ENCODE assay signal across 8 cellular contexts in the genomic region with DNA sequence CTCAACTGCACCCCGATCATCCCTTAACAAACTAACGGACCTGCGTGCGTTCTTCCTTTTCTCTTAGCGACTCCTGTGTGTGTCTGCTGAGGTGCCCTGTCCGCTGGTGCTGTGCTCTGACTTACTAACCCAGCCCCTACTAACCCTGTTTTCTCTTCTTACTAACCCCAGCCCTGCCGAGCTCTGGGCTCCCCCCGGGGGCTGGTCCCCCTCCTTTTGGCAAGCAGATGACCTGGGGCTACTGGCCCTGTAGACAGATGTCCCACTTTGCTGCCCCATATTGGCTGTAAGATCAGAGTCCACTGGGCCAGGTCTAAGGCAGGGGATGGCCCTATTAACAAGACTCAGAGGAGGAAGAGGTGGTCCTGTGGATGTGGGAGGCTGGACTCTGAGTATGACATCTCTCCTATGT. TPM values are rescaled to one million over a fixed set of nuclear protein-coding genes. Genes with fewer than 3 reads are reported as not detected.
A peak's percentile ranks its signal among the peaks of the same experiment; 100 is the strongest.
DNase-seq lines count a peak whose midpoint lies in the region; ATAC-seq and TF ChIP-seq lines count a peak whose summit lies in the region.

No MANE protein-coding gene starts in this region.

- peak overlapping the region; percentile 68 for H3K18ac ChIP-seq in neuronal stem cell (ENCODE audit: low read length)

- H2BK12ac ChIP-seq in neuronal stem cell (ENCODE audit: low read length): no peak overlapping the region

- no peaks in the 10 kb centered on the region for H4K20me1 ChIP-seq in OCI-LY3 (ENCODE audit: insufficient read depth, low read length)

- H2BK5ac ChIP-seq in neuronal stem cell (ENCODE audit: low read length): no peak overlapping the region

- TF ChIP-seq CTCF in AG10803 (conservative IDR thresholded peaks at IDR 0.05; ENCODE audit: low read length) (no peak), OCI-LY3 (IDR thresholded peaks at IDR 0.05; ENCODE audit: low read depth, low read length) (no peak)

- H3K4me2 ChIP-seq in OCI-LY3 (ENCODE audit: low read length): peak overlapping the region; percentile 91
- H3K4me2 ChIP-seq in neuronal stem cell (ENCODE audit: insufficient read depth, low read length, poor library complexity, severe bottlenecking): peak overlapping the region; percentile 41

- no peak overlapping the region for H3K4ac ChIP-seq in neuronal stem cell (ENCODE audit: low read length)

- no peak for DNase-seq in AG10803 (ENCODE audit: low read depth)
- no peak for DNase-seq in neuronal stem cell (ENCODE audit: low spot score)
- DNase-seq in hepatic stellate cell (ENCODE audit: low spot score): no peak
- no peak for DNase-seq in 8988T

- H3K27me3 ChIP-seq in OCI-LY3 (ENCODE audit: low read depth, low read length) (no peaks in the 10 kb centered on the region), ectodermal cell (ENCODE audit: control insufficient read depth, insufficient read depth, low read length, poor library complexity, severe bottlenecking) (no peaks in the 10 kb centered on the region), neuronal stem cell (ENCODE audit: control insufficient read depth in 3 of 3, insufficient read depth in 3 of 3, low read depth in 1 of 3, low read length in 3 of 3) (no peaks in the 10 kb centered on the region)

- H3K9me3 ChIP-seq in OCI-LY3 (ENCODE audit: insufficient read depth, low read length) (no peaks in the 10 kb centered on the region), ectodermal cell (ENCODE audit: control insufficient read depth, low read length) (no peaks in the 10 kb centered on the region), neuronal stem cell (replicated peaks in 1 of 2; ENCODE audit: control insufficient read depth in 2 of 2, insufficient read depth in 1 of 2, low read depth in 1 of 2, low read length in 2 of 2) (no peaks in the 10 kb centered on the region)

- 89 to 92% methylated on average over 8 of the region's 8 CpGs for whole genome bisulfite sequencing in ectodermal cell, 2 experiments
- WGBS in neuronal stem cell (ENCODE audit: extremely low coverage in 2 of 2, insufficient read length in 2 of 2, insufficient replicate concordance in 1 of 2), 2 donors: no CpG with 5 or more reads among the region's 8 CpGs

- H3K9ac ChIP-seq in OCI-LY3 (ENCODE audit: low read length) (peak overlapping the region; percentile 97; the same call in 1 of the 2 replicates), neuronal stem cell (ENCODE audit: low read depth, low read length, poor library complexity) (no peak overlapping the region)

- H3K4me3 ChIP-seq in AG10803 (ENCODE audit: low read length) (peak overlapping the region; percentile 96), OCI-LY3 (ENCODE audit: low read length) (peak overlapping the region; percentile 94), ectodermal cell (ENCODE audit: insufficient read depth, low read depth, low read length) (peak overlapping the region; percentile 13), neuronal stem cell (ENCODE audit: low read length in 2 of 2) (peak overlapping the region in 1 of 2 donors; percentile 68)

- peaks cover 30% of the 10 kb centered on the region for H3K79me2 ChIP-seq in OCI-LY3 (ENCODE audit: low read length)

- H3K36me3 ChIP-seq in OCI-LY3 (replicated peaks; ENCODE audit: low read depth, low read length): no peaks in the 10 kb centered on the region
- H3K36me3 ChIP-seq in ectodermal cell (ENCODE audit: control insufficient read depth, insufficient read depth, low read length): peaks cover 2% of the 10 kb centered on the region
- H3K36me3 ChIP-seq in neuronal stem cell (replicated peaks in 1 of 2; ENCODE audit: control insufficient read depth in 2 of 2, insufficient read depth in 2 of 2, low read length in 2 of 2): peaks cover 14 to 44% of the 10 kb centered on the region in 2 donors

- H3K27ac ChIP-seq in OCI-LY3 (ENCODE audit: low read length) (peak overlapping the region; percentile 93), ectodermal cell (ENCODE audit: insufficient read depth, low read depth, low read length, poor library complexity, severe bottlenecking) (peak overlapping the region; percentile 88), neuronal stem cell (replicated peaks; ENCODE audit: low read length) (peak overlapping the region; percentile 95)

- H4K91ac ChIP-seq in neuronal stem cell (ENCODE audit: low read depth, low read length, poor library complexity): peak overlapping the region; percentile 10

- ATAC-seq in GM21526 (IDR thresholded peaks at IDR 0.05; ENCODE audit: low FRiP score, unreplicated experiment) (peak; percentile 18), HG02970 (IDR thresholded peaks at IDR 0.05; ENCODE audit: low FRiP score, unreplicated experiment) (no peak)

- peaks cover 38% of the 10 kb centered on the region for H3K4me1 ChIP-seq in OCI-LY3 (ENCODE audit: low read length)
- peaks cover 27% of the 10 kb centered on the region for H3K4me1 ChIP-seq in ectodermal cell (ENCODE audit: control insufficient read depth, insufficient read depth, low read length)
- H3K4me1 ChIP-seq in neuronal stem cell (ENCODE audit: control insufficient read depth in 2 of 2, insufficient read depth in 1 of 2, low read depth in 1 of 2, low read length in 2 of 2): peaks cover 16 to 27% of the 10 kb centered on the region in 2 donors

- peak overlapping the region; percentile 5 for H2BK15ac ChIP-seq in neuronal stem cell (ENCODE audit: low read length)

- H3K79me1 ChIP-seq in neuronal stem cell (ENCODE audit: low read depth, low read length): peaks cover 2% of the 10 kb centered on the region

- no peak overlapping the region for H3K14ac ChIP-seq in neuronal stem cell (ENCODE audit: low read length)

- peak overlapping the region; percentile 30 for H2AK5ac ChIP-seq in neuronal stem cell (ENCODE audit: low read depth, low read length)

- H2BK120ac ChIP-seq in neuronal stem cell (ENCODE audit: low read depth, low read length): no peak overlapping the region

- H3K23ac ChIP-seq in neuronal stem cell (ENCODE audit: low read depth, low read length, poor library complexity): no peak overlapping the region

- H2AFZ ChIP-seq in OCI-LY3 (ENCODE audit: low read depth, low read length) (peak overlapping the region; percentile 93), neuronal stem cell (ENCODE audit: low read length) (peak overlapping the region; percentile 66)

- H4K8ac ChIP-seq in neuronal stem cell (ENCODE audit: low read depth, low read length): no peak overlapping the region

RNA-seq across cellular contexts. Expression of a gene that starts 14.7 kb away (rescaled TPM):
- 178 TPM for polyA plus RNA-seq in ectodermal cell (2013, experiment 1 of 4)
- 300 TPM for polyA plus RNA-seq in ectodermal cell (2013, experiment 2 of 4)
- polyA plus RNA-seq in ectodermal cell (2013, experiment 3 of 4): 132 TPM
- 178 TPM for polyA plus RNA-seq in ectodermal cell (2013, experiment 4 of 4)
- 42.5 TPM for polyA plus RNA-seq in neuronal stem cell (2013, experiment 1 of 2)
- polyA plus RNA-seq in neuronal stem cell (2013, experiment 2 of 2): 40.0 TPM

RNA-seq across cellular contexts. Expression of a gene that starts 50.3 kb away (rescaled TPM):
- 2.8 TPM for polyA plus RNA-seq in ectodermal cell (2013, experiment 1 of 4)
- 2.4 TPM for polyA plus RNA-seq in ectodermal cell (2013, experiment 2 of 4)
- 2.3 TPM for polyA plus RNA-seq in ectodermal cell (2013, experiment 3 of 4)
- polyA plus RNA-seq in ectodermal cell (2013, experiment 4 of 4): 2.4 TPM
- polyA plus RNA-seq in neuronal stem cell (2013, experiment 1 of 2): 1.1 TPM
- polyA plus RNA-seq in neuronal stem cell (2013, experiment 2 of 2): 1.2 TPM

RNA-seq across cellular contexts. Expression of a gene that starts 54.2 kb away (rescaled TPM):
- polyA plus RNA-seq in ectodermal cell (2013, experiment 1 of 4): not detected
- polyA plus RNA-seq in ectodermal cell (2013, experiment 2 of 4): 0.44 TPM
- 1.5 TPM for polyA plus RNA-seq in ectodermal cell (2013, experiment 3 of 4)
- 0.41 TPM for polyA plus RNA-seq in ectodermal cell (2013, experiment 4 of 4)
- polyA plus RNA-seq in neuronal stem cell (2013, experiment 1 of 2): 0.14 TPM
- 0.12 TPM for polyA plus RNA-seq in neuronal stem cell (2013, experiment 2 of 2)
